Comparison of ENCODE assay signal across 8 cellular contexts in the genomic region with DNA sequence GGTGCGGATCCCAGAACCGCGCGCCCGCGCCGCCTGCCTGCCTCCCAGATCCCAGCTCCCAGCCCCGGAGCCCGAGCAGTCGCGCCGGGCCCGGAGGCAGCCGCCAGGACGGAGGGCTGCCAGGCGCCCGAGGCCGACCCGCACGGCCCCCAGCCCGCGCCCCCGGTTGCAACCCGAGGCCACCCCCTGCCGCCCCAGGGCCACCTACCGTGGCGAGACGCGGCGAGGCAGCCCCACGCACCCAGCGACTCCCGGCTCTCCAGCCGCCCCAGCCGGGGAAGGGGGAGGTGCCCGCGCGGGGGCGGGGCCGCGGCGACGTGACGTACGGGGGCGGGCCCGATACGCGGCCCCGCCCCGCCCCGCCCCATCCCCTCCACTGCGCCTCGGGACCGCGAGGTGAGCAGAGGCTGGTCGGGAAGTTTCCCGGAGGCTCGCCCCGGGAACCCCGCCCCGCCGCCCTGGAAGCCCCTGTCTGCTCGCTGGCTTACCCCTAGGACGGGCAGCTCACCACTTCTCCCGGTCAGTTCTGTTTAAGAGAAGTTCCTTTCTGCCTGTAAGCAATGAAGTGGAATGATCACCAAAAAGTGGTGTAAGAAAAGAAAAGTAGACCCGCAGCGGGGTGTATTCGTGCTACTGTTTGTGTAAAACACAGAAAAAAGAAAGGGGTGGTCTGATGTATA. TPM values are rescaled to one million over a fixed set of nuclear protein-coding genes. Genes with fewer than 3 reads are reported as not detected.
DNase-seq lines count a peak whose midpoint lies in the region; ATAC-seq and TF ChIP-seq lines count a peak whose summit lies in the region.

A gene (minus strand): TSS at position 288 of the 680 bp plus-strand sequence. CDS start 48,502 bp downstream, outside the sequence.

- ATAC-seq in HG02870 (IDR thresholded peaks at IDR 0.05; ENCODE audit: unreplicated experiment): peak; percentile 55
- peak; percentile 95 for ATAC-seq in left lung

- H3K36me3 ChIP-seq in left lung: no peaks in the 10 kb centered on the region

- intact Hi-C loops in activated CD4-positive, alpha-beta T cell treated with anti-CD3 and anti-CD28 coated beads, Interleukin-2, amount 10 ng/mL, durations not matched to agents 24 days and 14 days (cut with micrococcal nuclease): loop anchor here (1.0 to 5.0 kb wide), 4 partner anchors 11 to 107 kb away; a partner anchor contains a TSS
- intact Hi-C loops in left lung (cut with DNase I): no loop called here

- H3K4me1 ChIP-seq in left lung: peaks cover 15 to 73% of the 10 kb centered on the region in 2 donors

- peaks cover 67% of the 10 kb centered on the region for H3K4me1 Mint-ChIP-seq in activated CD4-positive, alpha-beta T cell treated with anti-CD3 and anti-CD28 coated beads, Interleukin-2, amount 10 ng/mL, durations not matched to agents 24 days and 14 days

- H3K27ac Mint-ChIP-seq in activated CD4-positive, alpha-beta T cell treated with anti-CD3 and anti-CD28 coated beads, Interleukin-2, amount 10 ng/mL, durations not matched to agents 24 days and 14 days: peak within 1 kb of the TSS; percentile 90

- TF ChIP-seq CTCF in left lung (IDR thresholded peaks at IDR 0.05): no peak

- no peaks in the 10 kb centered on the region for H3K9me3 Mint-ChIP-seq in activated CD4-positive, alpha-beta T cell treated with anti-CD3 and anti-CD28 coated beads, Interleukin-2, amount 10 ng/mL, durations not matched to agents 24 days and 14 days

- H3K4me3 ChIP-seq in left lung: peak within 1 kb of the TSS; percentile 91 to 92

- no peaks in the 10 kb centered on the region for H3K27me3 Mint-ChIP-seq in activated CD4-positive, alpha-beta T cell treated with anti-CD3 and anti-CD28 coated beads, Interleukin-2, amount 10 ng/mL, durations not matched to agents 24 days and 14 days

- peak within 1 kb of the TSS; percentile 95 for H3K4me3 Mint-ChIP-seq in activated CD4-positive, alpha-beta T cell treated with anti-CD3 and anti-CD28 coated beads, Interleukin-2, amount 10 ng/mL, durations not matched to agents 24 days and 14 days

- H3K9me3 ChIP-seq in left lung: no peaks in the 10 kb centered on the region

- no peaks in the 10 kb centered on the region for H3K27me3 ChIP-seq in left lung

- peaks cover 9% of the 10 kb centered on the region for H3K36me3 Mint-ChIP-seq in activated CD4-positive, alpha-beta T cell treated with anti-CD3 and anti-CD28 coated beads, Interleukin-2, amount 10 ng/mL, durations not matched to agents 24 days and 14 days (ENCODE audit: low read depth)

- DNase-seq in NCI-H1436 (lab: John Stamatoyannopoulos, UW) (peak; percentile 54), NCI-H1436 treated with DMSO at 0.1 percent for 48 hours (lab: John Stamatoyannopoulos, UW) (no peak), NCI-H2227 (lab: John Stamatoyannopoulos, UW; ENCODE audit: unreplicated experiment) (peak; percentile 77), dedifferentiated amniotic fluid mesenchymal stem cell (ENCODE audit: extremely low spot score) (peak; percentile 44), left lung (peak; percentile 82 to 94)
- DNase-seq in activated CD4-positive, alpha-beta T cell treated with anti-CD3 and anti-CD28 coated beads, Interleukin-2, amount 10 ng/mL, durations not matched to agents 24 days and 14 days: peak; percentile 94
- peak; percentile 73 to 79 for DNase-seq in stimulated activated CD4-positive, alpha-beta T cell treated with anti-CD3 and anti-CD28 coated beads, Interleukin-2, amount 100 ng/mL, for 24 hours

- peak within 1 kb of the TSS; percentile 84 to 89 for H3K27ac ChIP-seq in left lung

RNA-seq across cellular contexts. Expression of the gene that starts here (rescaled TPM):
- 30.0 and 33.5 TPM in 2 replicates for total RNA-seq in activated CD4-positive, alpha-beta T cell treated with anti-CD3 and anti-CD28 coated beads, Interleukin-2, amount 10 ng/mL, durations not matched to agents 24 days and 14 days
- total RNA-seq in left lung: 10 to 100 TPM; 51.4 to 69.0 TPM
